ENCODE assay signal across 2 cellular contexts in genomic region chr22:36141481-36141880, GRCh38.
TF ChIP-seq lines count a peak whose summit lies in the region.

No MANE protein-coding gene starts in this region.

TF ChIP-seq in IMR-90, 13 proteins besides CTCF, POLR2A, EP300 and RAD21:
- no peak for TF ChIP-seq NFE2L2 (IDR thresholded peaks at IDR 0.05; ENCODE audit: low read depth, low read length)
- TF ChIP-seq MAFK (IDR thresholded peaks at IDR 0.05; ENCODE audit: low read depth, low read length), result no peak
- TF ChIP-seq RFX5 (IDR thresholded peaks at IDR 0.05; ENCODE audit: low read depth, low read length), result no peak
- TF ChIP-seq CEBPB (IDR thresholded peaks at IDR 0.05; ENCODE audit: low read depth, low read length), result no peak
- no peak for TF ChIP-seq RCOR1 (IDR thresholded peaks at IDR 0.05; ENCODE audit: insufficient replicate concordance, low read length)
- no peak for TF ChIP-seq CHD1 (IDR thresholded peaks at IDR 0.05; ENCODE audit: low read depth, low read length)
- TF ChIP-seq MAZ (IDR thresholded peaks at IDR 0.05; ENCODE audit: borderline replicate concordance, low read depth, low read length), result no peak
- TF ChIP-seq SMC3 (IDR thresholded peaks at IDR 0.05; ENCODE audit: low read depth, low read length), result no peak
- no peak for TF ChIP-seq USF2 (IDR thresholded peaks at IDR 0.05; ENCODE audit: low read depth, low read length)
- TF ChIP-seq MXI1 (IDR thresholded peaks at IDR 0.05; ENCODE audit: borderline replicate concordance, low read depth, low read length), result no peak
- TF ChIP-seq, protein P1, sequence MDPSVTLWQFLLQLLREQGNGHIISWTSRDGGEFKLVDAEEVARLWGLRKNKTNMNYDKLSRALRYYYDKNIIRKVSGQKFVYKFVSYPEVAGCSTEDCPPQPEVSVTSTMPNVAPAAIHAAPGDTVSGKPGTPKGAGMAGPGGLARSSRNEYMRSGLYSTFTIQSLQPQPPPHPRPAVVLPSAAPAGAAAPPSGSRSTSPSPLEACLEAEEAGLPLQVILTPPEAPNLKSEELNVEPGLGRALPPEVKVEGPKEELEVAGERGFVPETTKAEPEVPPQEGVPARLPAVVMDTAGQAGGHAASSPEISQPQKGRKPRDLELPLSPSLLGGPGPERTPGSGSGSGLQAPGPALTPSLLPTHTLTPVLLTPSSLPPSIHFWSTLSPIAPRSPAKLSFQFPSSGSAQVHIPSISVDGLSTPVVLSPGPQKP (IDR thresholded peaks at IDR 0.05; ENCODE audit: borderline replicate concordance, low read depth, low read length), result no peak
- no peak for TF ChIP-seq FOS (IDR thresholded peaks at IDR 0.05; ENCODE audit: low read depth, low read length)
- TF ChIP-seq BHLHE40 (IDR thresholded peaks at IDR 0.05; ENCODE audit: low read depth, low read length), result no peak

TF ChIP-seq in H1, 55 proteins besides CTCF, POLR2A, EP300 and RAD21:
- no peak for TF ChIP-seq RXRA (IDR thresholded peaks at IDR 0.05; ENCODE audit: insufficient read depth, low read depth, low read length)
- no peak for TF ChIP-seq ASH2L (IDR thresholded peaks at IDR 0.05; ENCODE audit: low read length)
- TF ChIP-seq, protein P2, sequence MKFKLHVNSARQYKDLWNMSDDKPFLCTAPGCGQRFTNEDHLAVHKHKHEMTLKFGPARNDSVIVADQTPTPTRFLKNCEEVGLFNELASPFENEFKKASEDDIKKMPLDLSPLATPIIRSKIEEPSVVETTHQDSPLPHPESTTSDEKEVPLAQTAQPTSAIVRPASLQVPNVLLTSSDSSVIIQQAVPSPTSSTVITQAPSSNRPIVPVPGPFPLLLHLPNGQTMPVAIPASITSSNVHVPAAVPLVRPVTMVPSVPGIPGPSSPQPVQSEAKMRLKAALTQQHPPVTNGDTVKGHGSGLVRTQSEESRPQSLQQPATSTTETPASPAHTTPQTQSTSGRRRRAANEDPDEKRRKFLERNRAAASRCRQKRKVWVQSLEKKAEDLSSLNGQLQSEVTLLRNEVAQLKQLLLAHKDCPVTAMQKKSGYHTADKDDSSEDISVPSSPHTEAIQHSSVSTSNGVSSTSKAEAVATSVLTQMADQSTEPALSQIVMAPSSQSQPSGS (IDR thresholded peaks at IDR 0.05; ENCODE audit: low read length), result no peak
- TF ChIP-seq EZH2 (IDR thresholded peaks at IDR 0.05; ENCODE audit: low read depth, low read length, severe bottlenecking), result no peak
- no peak for TF ChIP-seq KDM5A (IDR thresholded peaks at IDR 0.05; ENCODE audit: low read length)
- no peak for TF ChIP-seq HDAC6 (IDR thresholded peaks at IDR 0.05; ENCODE audit: low read depth, low read length)
- no peak for TF ChIP-seq SAP30 (IDR thresholded peaks at IDR 0.05; ENCODE audit: insufficient read depth, insufficient replicate concordance, low read length)
- TF ChIP-seq SIRT6 (IDR thresholded peaks at IDR 0.05; ENCODE audit: low read length), result no peak
- no peak for TF ChIP-seq CEBPB (IDR thresholded peaks at IDR 0.05; ENCODE audit: low read depth, low read length)
- no peak for TF ChIP-seq BACH1 (IDR thresholded peaks at IDR 0.05; ENCODE audit: low read length)
- TF ChIP-seq MAFK (IDR thresholded peaks at IDR 0.05; ENCODE audit: low read depth, low read length), result no peak
- no peak for TF ChIP-seq KDM1A (IDR thresholded peaks at IDR 0.05; ENCODE audit: borderline replicate concordance, low read length)
- no peak for TF ChIP-seq ZNF274 (IDR thresholded peaks at IDR 0.05; ENCODE audit: borderline replicate concordance, extremely low read depth, low read length)
- TF ChIP-seq TAF7 (optimal IDR thresholded peaks at IDR 0.05; ENCODE audit: borderline replicate concordance, low read depth, low read length), result no peak
